ENCODE assay signal across 1 cellular context in the genomic region with DNA sequence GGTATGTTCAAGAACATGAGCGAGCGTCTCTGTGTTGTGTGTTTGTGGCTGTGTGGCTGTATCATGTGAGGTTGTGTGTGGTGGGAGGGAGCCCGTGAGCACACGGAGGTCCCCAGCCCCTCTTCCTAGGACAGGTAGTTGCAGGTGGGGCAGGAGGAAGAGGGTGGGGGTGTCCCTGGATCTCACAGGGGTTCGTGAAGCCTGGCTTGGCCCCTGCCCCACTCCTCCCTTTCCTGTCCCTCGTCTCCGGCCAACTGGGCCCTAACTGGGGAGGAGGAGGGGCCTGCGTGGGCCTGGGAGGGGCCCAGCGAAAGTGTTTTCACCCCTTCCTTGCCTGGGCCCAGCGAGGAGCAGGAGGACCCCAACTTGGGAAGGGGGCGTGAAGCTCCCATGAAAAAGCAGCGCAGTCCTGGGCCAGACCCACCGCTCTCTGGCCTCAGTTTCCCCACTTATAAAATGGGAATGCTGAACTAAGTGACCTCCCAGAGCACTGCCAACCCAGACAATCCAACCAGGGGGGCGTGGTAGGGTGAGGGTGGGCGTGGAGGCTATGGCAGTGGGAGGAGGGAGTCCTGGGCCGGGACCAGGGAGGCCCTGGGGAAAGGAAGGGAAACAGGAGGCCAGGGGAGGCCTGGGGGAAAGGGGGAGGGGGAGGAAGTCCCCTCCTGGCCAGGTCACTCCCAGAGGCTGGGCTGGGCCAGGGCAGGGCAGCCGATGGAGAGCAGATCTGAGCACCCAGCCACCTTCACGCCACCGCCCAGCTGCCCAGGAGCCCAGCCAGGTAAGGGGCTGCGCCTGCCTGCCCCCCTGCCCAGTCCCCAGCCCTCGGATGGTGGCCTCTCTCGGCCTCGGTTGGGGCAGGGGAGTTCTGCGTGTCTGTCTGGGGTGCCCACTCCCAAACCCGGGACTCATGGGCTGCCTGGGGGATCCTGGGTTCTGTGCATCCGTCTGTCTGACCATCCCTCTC.
TF ChIP-seq lines count a peak whose summit lies in the region.

A gene (plus strand): TSS at position 683 of the 967 bp plus-strand sequence. CDS start 473 bp downstream, outside the sequence.

TF ChIP-seq in HepG2, 621 proteins besides CTCF, POLR2A, EP300 and RAD21:
- TF ChIP-seq, protein P1, sequence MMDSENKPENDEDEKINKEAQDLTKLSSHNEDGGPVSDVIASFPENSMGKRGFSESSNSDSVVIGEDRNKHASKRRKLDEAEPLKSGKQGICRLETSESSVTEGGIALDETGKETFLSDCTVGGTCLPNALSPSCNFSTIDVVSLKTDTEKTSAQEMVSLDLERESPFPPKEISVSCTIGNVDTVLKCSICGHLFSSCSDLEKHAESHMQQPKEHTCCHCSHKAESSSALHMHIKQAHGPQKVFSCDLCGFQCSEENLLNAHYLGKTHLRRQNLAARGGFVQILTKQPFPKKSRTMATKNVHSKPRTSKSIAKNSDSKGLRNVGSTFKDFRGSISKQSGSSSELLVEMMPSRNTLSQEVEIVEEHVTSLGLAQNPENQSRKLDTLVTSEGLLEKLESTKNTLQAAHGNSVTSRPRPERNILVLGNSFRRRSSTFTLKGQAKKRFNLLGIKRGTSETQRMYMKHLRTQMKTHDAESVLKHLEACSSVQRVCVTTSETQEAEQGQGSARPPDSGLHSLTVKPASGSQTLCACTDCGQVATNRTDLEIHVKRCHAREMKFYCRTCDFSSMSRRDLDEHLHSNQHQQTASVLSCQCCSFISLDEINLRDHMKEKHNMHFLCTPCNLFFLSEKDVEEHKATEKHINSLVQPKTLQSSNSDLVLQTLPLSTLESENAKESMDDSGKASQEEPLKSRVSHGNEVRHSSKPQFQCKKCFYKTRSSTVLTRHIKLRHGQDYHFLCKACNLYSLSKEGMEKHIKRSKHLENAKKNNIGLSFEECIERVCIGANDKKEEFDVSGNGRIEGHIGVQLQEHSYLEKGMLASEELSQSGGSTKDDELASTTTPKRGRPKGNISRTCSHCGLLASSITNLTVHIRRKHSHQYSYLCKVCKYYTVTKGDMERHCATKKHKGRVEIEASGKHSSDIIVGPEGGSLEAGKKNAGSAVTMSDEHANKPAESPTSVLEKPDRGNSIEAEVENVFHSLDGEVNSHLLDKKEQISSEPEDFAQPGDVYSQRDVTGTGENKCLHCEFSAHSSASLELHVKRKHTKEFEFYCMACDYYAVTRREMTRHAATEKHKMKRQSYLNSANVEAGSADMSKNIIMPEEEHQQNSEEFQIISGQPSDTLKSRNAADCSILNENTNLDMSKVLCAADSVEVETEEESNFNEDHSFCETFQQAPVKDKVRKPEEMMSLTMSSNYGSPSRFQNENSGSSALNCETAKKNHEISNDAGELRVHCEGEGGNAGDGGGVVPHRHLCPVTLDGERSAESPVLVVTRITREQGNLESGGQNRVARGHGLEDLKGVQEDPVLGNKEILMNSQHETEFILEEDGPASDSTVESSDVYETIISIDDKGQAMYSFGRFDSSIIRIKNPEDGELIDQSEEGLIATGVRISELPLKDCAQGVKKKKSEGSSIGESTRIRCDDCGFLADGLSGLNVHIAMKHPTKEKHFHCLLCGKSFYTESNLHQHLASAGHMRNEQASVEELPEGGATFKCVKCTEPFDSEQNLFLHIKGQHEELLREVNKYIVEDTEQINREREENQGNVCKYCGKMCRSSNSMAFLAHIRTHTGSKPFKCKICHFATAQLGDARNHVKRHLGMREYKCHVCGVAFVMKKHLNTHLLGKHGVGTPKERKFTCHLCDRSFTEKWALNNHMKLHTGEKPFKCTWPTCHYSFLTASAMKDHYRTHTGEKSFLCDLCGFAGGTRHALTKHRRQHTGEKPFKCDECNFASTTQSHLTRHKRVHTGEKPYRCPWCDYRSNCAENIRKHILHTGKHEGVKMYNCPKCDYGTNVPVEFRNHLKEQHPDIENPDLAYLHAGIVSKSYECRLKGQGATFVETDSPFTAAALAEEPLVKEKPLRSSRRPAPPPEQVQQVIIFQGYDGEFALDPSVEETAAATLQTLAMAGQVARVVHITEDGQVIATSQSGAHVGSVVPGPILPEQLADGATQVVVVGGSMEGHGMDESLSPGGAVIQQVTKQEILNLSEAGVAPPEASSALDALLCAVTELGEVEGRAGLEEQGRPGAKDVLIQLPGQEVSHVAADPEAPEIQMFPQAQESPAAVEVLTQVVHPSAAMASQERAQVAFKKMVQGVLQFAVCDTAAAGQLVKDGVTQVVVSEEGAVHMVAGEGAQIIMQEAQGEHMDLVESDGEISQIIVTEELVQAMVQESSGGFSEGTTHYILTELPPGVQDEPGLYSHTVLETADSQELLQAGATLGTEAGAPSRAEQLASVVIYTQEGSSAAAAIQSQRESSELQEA (CRISPR knock-in tag; IDR thresholded peaks at IDR 0.05; ENCODE audit: not compliant biosample characterization), result no peak
- TF ChIP-seq ZNF670 (CRISPR knock-in tag; IDR thresholded peaks at IDR 0.05; ENCODE audit: borderline replicate concordance) (no peak), HOXA5 (CRISPR knock-in tag; IDR thresholded peaks at IDR 0.05) (no peak), HDAC6 (IDR thresholded peaks at IDR 0.05; ENCODE audit: low read depth, low read length) (no peak), ASH2L (IDR thresholded peaks at IDR 0.05; ENCODE audit: insufficient read length, low read depth, low read length) (no peak)
- TF ChIP-seq, protein P2, sequence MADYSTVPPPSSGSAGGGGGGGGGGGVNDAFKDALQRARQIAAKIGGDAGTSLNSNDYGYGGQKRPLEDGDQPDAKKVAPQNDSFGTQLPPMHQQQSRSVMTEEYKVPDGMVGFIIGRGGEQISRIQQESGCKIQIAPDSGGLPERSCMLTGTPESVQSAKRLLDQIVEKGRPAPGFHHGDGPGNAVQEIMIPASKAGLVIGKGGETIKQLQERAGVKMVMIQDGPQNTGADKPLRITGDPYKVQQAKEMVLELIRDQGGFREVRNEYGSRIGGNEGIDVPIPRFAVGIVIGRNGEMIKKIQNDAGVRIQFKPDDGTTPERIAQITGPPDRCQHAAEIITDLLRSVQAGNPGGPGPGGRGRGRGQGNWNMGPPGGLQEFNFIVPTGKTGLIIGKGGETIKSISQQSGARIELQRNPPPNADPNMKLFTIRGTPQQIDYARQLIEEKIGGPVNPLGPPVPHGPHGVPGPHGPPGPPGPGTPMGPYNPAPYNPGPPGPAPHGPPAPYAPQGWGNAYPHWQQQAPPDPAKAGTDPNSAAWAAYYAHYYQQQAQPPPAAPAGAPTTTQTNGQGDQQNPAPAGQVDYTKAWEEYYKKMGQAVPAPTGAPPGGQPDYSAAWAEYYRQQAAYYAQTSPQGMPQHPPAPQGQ (CRISPR knock-in tag; IDR thresholded peaks at IDR 0.05; ENCODE audit: borderline replicate concordance), result no peak
- TF ChIP-seq, protein P3, sequence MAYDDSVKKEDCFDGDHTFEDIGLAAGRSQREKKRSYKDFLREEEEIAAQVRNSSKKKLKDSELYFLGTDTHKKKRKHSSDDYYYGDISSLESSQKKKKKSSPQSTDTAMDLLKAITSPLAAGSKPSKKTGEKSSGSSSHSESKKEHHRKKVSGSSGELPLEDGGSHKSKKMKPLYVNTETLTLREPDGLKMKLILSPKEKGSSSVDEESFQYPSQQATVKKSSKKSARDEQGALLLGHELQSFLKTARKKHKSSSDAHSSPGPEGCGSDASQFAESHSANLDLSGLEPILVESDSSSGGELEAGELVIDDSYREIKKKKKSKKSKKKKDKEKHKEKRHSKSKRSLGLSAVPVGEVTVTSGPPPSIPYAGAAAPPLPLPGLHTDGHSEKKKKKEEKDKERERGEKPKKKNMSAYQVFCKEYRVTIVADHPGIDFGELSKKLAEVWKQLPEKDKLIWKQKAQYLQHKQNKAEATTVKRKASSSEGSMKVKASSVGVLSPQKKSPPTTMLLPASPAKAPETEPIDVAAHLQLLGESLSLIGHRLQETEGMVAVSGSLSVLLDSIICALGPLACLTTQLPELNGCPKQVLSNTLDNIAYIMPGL (CRISPR knock-in tag; IDR thresholded peaks at IDR 0.05; ENCODE audit: borderline replicate concordance in 1 of 2, low read depth in 1 of 2), result no peak
- TF ChIP-seq, protein P4, sequence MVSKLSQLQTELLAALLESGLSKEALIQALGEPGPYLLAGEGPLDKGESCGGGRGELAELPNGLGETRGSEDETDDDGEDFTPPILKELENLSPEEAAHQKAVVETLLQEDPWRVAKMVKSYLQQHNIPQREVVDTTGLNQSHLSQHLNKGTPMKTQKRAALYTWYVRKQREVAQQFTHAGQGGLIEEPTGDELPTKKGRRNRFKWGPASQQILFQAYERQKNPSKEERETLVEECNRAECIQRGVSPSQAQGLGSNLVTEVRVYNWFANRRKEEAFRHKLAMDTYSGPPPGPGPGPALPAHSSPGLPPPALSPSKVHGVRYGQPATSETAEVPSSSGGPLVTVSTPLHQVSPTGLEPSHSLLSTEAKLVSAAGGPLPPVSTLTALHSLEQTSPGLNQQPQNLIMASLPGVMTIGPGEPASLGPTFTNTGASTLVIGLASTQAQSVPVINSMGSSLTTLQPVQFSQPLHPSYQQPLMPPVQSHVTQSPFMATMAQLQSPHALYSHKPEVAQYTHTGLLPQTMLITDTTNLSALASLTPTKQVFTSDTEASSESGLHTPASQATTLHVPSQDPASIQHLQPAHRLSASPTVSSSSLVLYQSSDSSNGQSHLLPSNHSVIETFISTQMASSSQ (IDR thresholded peaks at IDR 0.05; ENCODE audit: low read depth), result no peak
- TF ChIP-seq, protein P4 (CRISPR knock-in tag; IDR thresholded peaks at IDR 0.05; ENCODE audit: borderline replicate concordance), result no peak
